2 cellular contexts compared by ENCODE assay signal in the genomic region with DNA sequence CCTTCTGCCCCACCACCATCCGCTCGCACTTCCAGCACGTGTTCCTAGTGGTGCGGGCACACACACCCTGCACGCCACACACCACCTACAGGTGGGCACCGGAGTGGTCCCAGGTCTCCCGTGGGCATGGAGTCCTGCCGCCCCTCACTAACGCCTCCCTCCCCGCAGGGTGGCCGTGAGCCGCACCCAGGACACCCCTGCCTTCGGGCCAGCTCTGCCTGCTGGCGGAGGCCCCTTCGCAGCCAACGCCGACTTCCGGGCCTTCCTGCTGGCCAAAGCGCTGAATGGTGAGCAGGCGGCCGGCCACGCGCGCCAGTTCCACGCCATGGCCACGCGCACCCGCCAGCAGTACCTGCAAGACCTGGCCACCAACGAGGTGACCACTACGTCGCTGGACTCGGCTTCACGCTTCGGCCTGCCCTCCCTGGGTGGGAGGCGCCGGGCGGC.
TF ChIP-seq lines count a peak whose summit lies in the region.

No MANE protein-coding gene starts in this region.

TF ChIP-seq in IMR-90, 13 proteins besides CTCF, POLR2A, EP300 and RAD21:
- TF ChIP-seq CEBPB (IDR thresholded peaks at IDR 0.05; ENCODE audit: low read depth, low read length) (no peak), BHLHE40 (IDR thresholded peaks at IDR 0.05; ENCODE audit: low read depth, low read length) (no peak), MXI1 (IDR thresholded peaks at IDR 0.05; ENCODE audit: borderline replicate concordance, low read depth, low read length) (no peak), MAFK (IDR thresholded peaks at IDR 0.05; ENCODE audit: low read depth, low read length) (no peak), FOS (IDR thresholded peaks at IDR 0.05; ENCODE audit: low read depth, low read length) (no peak), RFX5 (IDR thresholded peaks at IDR 0.05; ENCODE audit: low read depth, low read length) (no peak), RCOR1 (IDR thresholded peaks at IDR 0.05; ENCODE audit: insufficient replicate concordance, low read length) (no peak), CHD1 (IDR thresholded peaks at IDR 0.05; ENCODE audit: low read depth, low read length) (no peak), NFE2L2 (IDR thresholded peaks at IDR 0.05; ENCODE audit: low read depth, low read length) (no peak), MAZ (IDR thresholded peaks at IDR 0.05; ENCODE audit: borderline replicate concordance, low read depth, low read length) (no peak), SMC3 (IDR thresholded peaks at IDR 0.05; ENCODE audit: low read depth, low read length) (no peak)
- TF ChIP-seq, protein P1, sequence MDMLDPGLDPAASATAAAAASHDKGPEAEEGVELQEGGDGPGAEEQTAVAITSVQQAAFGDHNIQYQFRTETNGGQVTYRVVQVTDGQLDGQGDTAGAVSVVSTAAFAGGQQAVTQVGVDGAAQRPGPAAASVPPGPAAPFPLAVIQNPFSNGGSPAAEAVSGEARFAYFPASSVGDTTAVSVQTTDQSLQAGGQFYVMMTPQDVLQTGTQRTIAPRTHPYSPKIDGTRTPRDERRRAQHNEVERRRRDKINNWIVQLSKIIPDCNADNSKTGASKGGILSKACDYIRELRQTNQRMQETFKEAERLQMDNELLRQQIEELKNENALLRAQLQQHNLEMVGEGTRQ (IDR thresholded peaks at IDR 0.05; ENCODE audit: low read depth, low read length): no peak
- TF ChIP-seq, protein P2, sequence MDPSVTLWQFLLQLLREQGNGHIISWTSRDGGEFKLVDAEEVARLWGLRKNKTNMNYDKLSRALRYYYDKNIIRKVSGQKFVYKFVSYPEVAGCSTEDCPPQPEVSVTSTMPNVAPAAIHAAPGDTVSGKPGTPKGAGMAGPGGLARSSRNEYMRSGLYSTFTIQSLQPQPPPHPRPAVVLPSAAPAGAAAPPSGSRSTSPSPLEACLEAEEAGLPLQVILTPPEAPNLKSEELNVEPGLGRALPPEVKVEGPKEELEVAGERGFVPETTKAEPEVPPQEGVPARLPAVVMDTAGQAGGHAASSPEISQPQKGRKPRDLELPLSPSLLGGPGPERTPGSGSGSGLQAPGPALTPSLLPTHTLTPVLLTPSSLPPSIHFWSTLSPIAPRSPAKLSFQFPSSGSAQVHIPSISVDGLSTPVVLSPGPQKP (IDR thresholded peaks at IDR 0.05; ENCODE audit: borderline replicate concordance, low read depth, low read length): no peak

TF ChIP-seq in H1, 55 proteins besides CTCF, POLR2A, EP300 and RAD21:
- TF ChIP-seq NRF1 (IDR thresholded peaks at IDR 0.05; ENCODE audit: low read depth, low read length) (no peak), HDAC2 (IDR thresholded peaks at IDR 0.05; ENCODE audit: borderline replicate concordance in 1 of 2, low read depth in 2 of 2, low read length in 2 of 2) (no peak), TAF7 (optimal IDR thresholded peaks at IDR 0.05; ENCODE audit: borderline replicate concordance, low read depth, low read length) (no peak), EZH2 (IDR thresholded peaks at IDR 0.05; ENCODE audit: low read depth, low read length, severe bottlenecking) (no peak), SAP30 (IDR thresholded peaks at IDR 0.05; ENCODE audit: insufficient read depth, insufficient replicate concordance, low read length) (no peak), KDM1A (IDR thresholded peaks at IDR 0.05; ENCODE audit: borderline replicate concordance, low read length) (no peak), RNF2 (IDR thresholded peaks at IDR 0.05; ENCODE audit: borderline replicate concordance, low read depth, low read length, missing control alignments, poor library complexity, severe bottlenecking) (no peak), CHD2 (IDR thresholded peaks at IDR 0.05; ENCODE audit: low read length) (no peak), SP2 (IDR thresholded peaks at IDR 0.05; ENCODE audit: low read length) (no peak)
- TF ChIP-seq, protein P3, sequence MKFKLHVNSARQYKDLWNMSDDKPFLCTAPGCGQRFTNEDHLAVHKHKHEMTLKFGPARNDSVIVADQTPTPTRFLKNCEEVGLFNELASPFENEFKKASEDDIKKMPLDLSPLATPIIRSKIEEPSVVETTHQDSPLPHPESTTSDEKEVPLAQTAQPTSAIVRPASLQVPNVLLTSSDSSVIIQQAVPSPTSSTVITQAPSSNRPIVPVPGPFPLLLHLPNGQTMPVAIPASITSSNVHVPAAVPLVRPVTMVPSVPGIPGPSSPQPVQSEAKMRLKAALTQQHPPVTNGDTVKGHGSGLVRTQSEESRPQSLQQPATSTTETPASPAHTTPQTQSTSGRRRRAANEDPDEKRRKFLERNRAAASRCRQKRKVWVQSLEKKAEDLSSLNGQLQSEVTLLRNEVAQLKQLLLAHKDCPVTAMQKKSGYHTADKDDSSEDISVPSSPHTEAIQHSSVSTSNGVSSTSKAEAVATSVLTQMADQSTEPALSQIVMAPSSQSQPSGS (IDR thresholded peaks at IDR 0.05; ENCODE audit: low read length): no peak
